8 cellular contexts compared by ENCODE assay signal in the genomic region with DNA sequence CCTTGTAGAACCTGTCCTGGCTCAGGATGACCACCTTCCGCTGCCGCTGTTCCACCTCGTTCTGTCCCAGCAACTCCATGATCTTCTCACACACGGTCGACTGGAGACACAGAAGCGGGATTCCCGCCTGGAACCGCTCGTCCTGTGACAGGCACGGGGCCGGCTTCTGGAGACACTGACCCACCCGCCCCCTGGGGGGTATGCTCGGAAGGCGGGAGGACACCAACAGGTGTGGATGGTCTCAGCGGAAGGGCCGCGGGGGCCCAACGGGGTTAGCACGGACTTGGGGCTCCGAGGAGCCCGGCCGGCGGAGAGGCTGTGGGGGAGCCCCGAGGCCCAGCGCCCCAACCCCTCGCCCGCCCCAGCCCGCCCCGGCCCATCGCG. TPM values are rescaled to one million over a fixed set of nuclear protein-coding genes. Genes with fewer than 3 reads are reported as not detected.
A peak's percentile ranks its signal among the peaks of the same experiment; 100 is the strongest.
DNase-seq lines count a peak whose midpoint lies in the region; ATAC-seq and TF ChIP-seq lines count a peak whose summit lies in the region.

No MANE protein-coding gene starts in this region.

- intact Hi-C loops in activated naive CD4-positive, alpha-beta T cell treated with anti-CD3 and anti-CD28 coated beads for 36 hours (cut with micrococcal nuclease): loop anchor here (2.0 kb wide), 1 partner anchor 30 kb away; no protein-coding TSS in a partner anchor
- intact Hi-C loops in body of pancreas (cut with DNase I): no loop called here
- intact Hi-C loops in stomach (cut with DNase I; ENCODE audit: low total_unique reads): no loop called here

- no peaks in the 10 kb centered on the region for H3K27me3 Mint-ChIP-seq in activated naive CD4-positive, alpha-beta T cell treated with anti-CD3 and anti-CD28 coated beads for 36 hours (ENCODE audit: low read depth)

- peaks cover 14% of the 10 kb centered on the region for H3K36me3 Mint-ChIP-seq in activated naive CD4-positive, alpha-beta T cell treated with anti-CD3 and anti-CD28 coated beads for 36 hours (ENCODE audit: low read depth)

- H3K4me3 ChIP-seq in body of pancreas (peak overlapping the region; percentile 86 to 97), stomach (peak overlapping the region; percentile 71 to 100 (median 98))

- peak; percentile 15 for ATAC-seq in body of pancreas

- H3K27me3 ChIP-seq in body of pancreas (no peaks in the 10 kb centered on the region), stomach (no peaks in the 10 kb centered on the region)

- no peak for TF ChIP-seq EP300 in stomach (IDR thresholded peaks at IDR 0.05)

- H3K9me3 Mint-ChIP-seq in activated naive CD4-positive, alpha-beta T cell treated with anti-CD3 and anti-CD28 coated beads for 36 hours: no peaks in the 10 kb centered on the region

- CTCF ChIA-PET in activated naive CD4-positive, alpha-beta T cell treated with anti-CD3 and anti-CD28 coated beads for 36 hours (lab: Charles Lee): no interaction called here
- CTCF ChIA-PET in HEK293T (lab: Yijun Ruan, JAX): no interaction called here

- DNase-seq in activated naive CD4-positive, alpha-beta T cell treated with anti-CD3 and anti-CD28 coated beads for 36 hours: peak; percentile 20
- DNase-seq in activated naive CD4-positive, alpha-beta T cell (lab: John Stamatoyannopoulos, UW): no peak
- peak; percentile 66 for DNase-seq in HEK293T (ENCODE audit: extremely low spot score)
- peak; percentile 18 for DNase-seq in NCI-H2171 (lab: John Stamatoyannopoulos, UW)
- DNase-seq in body of pancreas: peak; percentile 41 to 57 (median 48)
- peak; percentile 74 for DNase-seq in kidney tubule cell (ENCODE audit: low spot score)
- DNase-seq in stomach: peak; percentile 34
- DNase-seq in NCI-H1105 treated with DMSO at 0.1 percent for 48 hours (lab: John Stamatoyannopoulos, UW): no peak

- H3K4me3 Mint-ChIP-seq in activated naive CD4-positive, alpha-beta T cell treated with anti-CD3 and anti-CD28 coated beads for 36 hours: peak overlapping the region; percentile 75

- H3K36me3 ChIP-seq in body of pancreas (replicated peaks in 1 of 2; ENCODE audit: insufficient read depth in 1 of 2, low read depth in 2 of 2) (peaks cover 0 to 1% of the 10 kb centered on the region in 2 donors), stomach (peaks cover 36 to 45% (median 43%) of the 10 kb centered on the region in 4 donors)

- 1% methylated on average over 27 of the region's 31 CpGs; no CpG with 5 or more reads in 1 of the 2 donors for WGBS in body of pancreas, 2 donors
- 2 to 8% (median 3%) methylated on average over 6 to 24 of the region's 31 CpGs for WGBS in stomach, 5 donors

- TF ChIP-seq CTCF in body of pancreas (IDR thresholded peaks at IDR 0.05) (peak in 4 of 7 experiments; percentile 14 to 34 (median 18)), stomach (IDR thresholded peaks at IDR 0.05) (peak in 3 of 7 experiments; percentile 8 to 14 (median 12))

- POLR2A ChIA-PET in HEK293T (lab: Yijun Ruan, JAX): interaction anchor here (1.0 to 1.3 kb wide), 3 partner anchors 14 to 214 kb away, joined by 3 to 4 read pairs (median 3); partner anchors contain the start of gene PRRT1B

- peaks cover 18% of the 10 kb centered on the region for H3K4me1 Mint-ChIP-seq in activated naive CD4-positive, alpha-beta T cell treated with anti-CD3 and anti-CD28 coated beads for 36 hours (ENCODE audit: low read depth)

- TF ChIP-seq POLR2A in body of pancreas (IDR thresholded peaks at IDR 0.05) (no peak), stomach (IDR thresholded peaks at IDR 0.05) (no peak)

- H3K27ac ChIP-seq in body of pancreas (peak overlapping the region in 3 of 4 donors; percentile 75 to 81 (median 79)), stomach (peak overlapping the region; percentile 77 to 88 (median 80))

- H3K4me1 ChIP-seq in body of pancreas: peaks cover 32% of the 10 kb centered on the region
- peaks cover 15 to 34% (median 29%) of the 10 kb centered on the region in 4 donors for H3K4me1 ChIP-seq in stomach

- H3K9me3 ChIP-seq in body of pancreas (no peaks in the 10 kb centered on the region), stomach (no peaks in the 10 kb centered on the region)

- H3K27ac Mint-ChIP-seq in activated naive CD4-positive, alpha-beta T cell treated with anti-CD3 and anti-CD28 coated beads for 36 hours: peak overlapping the region; percentile 65

TF ChIP-seq in HEK293T, 16 proteins besides CTCF, POLR2A, EP300 and RAD21:
- TF ChIP-seq ELF4 (IDR thresholded peaks at IDR 0.05) (no peak), L3MBTL2 (conservative IDR thresholded peaks at IDR 0.05) (peak; percentile 72)

RNA-seq across cellular contexts. Expression of gene UCK1, which starts 0.5 kb away (rescaled TPM):
- total RNA-seq in activated naive CD4-positive, alpha-beta T cell treated with anti-CD3 and anti-CD28 coated beads for 36 hours: 10 to 100 TPM; 18.7 to 21.7 TPM
- total RNA-seq in body of pancreas (10 to 100 TPM; 16.5 to 37.1 TPM), stomach (100 to 1,000 TPM in 1 of 5 donors, 10 to 100 TPM in 3, 1 to 10 TPM in 1; 9.9 to 143 (median 37.9) TPM)
- polyA plus RNA-seq in stomach: 10 to 100 TPM; 23.2 to 34.1 (median 29.2) TPM

RNA-seq across cellular contexts. Expression of gene PRRT1B, which starts 14.8 kb away (rescaled TPM):
- not detected for total RNA-seq in activated naive CD4-positive, alpha-beta T cell treated with anti-CD3 and anti-CD28 coated beads for 36 hours
- total RNA-seq in body of pancreas: under 1 TPM; 0.33 to 0.78 TPM
- 10 to 100 TPM in 1 of 5 donors, 1 to 10 TPM in 1, under 1 TPM in 1, not detected in 2; 0.73 to 10.9 (median 1.8) TPM for total RNA-seq in stomach
- 1 to 10 TPM in 2 of 3 donors, under 1 TPM in 1; 0.48 to 3.7 (median 1.4) TPM for polyA plus RNA-seq in stomach

RNA-seq across cellular contexts. Expression of gene POMT1, which starts 27.8 kb away (rescaled TPM):
- 10 to 100 TPM; 28.7 to 33.8 TPM for total RNA-seq in activated naive CD4-positive, alpha-beta T cell treated with anti-CD3 and anti-CD28 coated beads for 36 hours
- total RNA-seq in body of pancreas: 10 to 100 TPM; 22.1 to 34.6 TPM
- 10 to 100 TPM in 3 of 5 donors, 1 to 10 TPM in 2; 3.5 to 59.7 (median 15.4) TPM for total RNA-seq in stomach
- polyA plus RNA-seq in stomach: 10 to 100 TPM in 2 of 3 donors, 1 to 10 TPM in 1; 8.7 to 20.3 (median 18.0) TPM

Comparison
In these comparisons a context has a peak if more than half of its experiments do, and no peak if none do; other contexts are left out.
1. DNase-seq: peak in activated naive CD4-positive, alpha-beta T cell treated with anti-CD3 and anti-CD28 coated beads for 36 hours (single experiment), HEK293T (single experiment), NCI-H2171 (single experiment), body of pancreas (4 of 4), kidney tubule cell (single experiment) and stomach (single experiment); none in activated naive CD4-positive, alpha-beta T cell (0 of 4) and NCI-H1105 treated with DMSO at 0.1 percent for 48 hours (single experiment).